Comparison of ENCODE assay signal across 7 cellular contexts in genomic region chr16:19389246-19389645, GRCh38. TPM values are rescaled to one million over a fixed set of nuclear protein-coding genes. Genes with fewer than 3 reads are reported as not detected.
DNase-seq lines count a peak whose midpoint lies in the region; ATAC-seq and TF ChIP-seq lines count a peak whose summit lies in the region.

No MANE protein-coding gene starts in this region.

- peaks cover 4% of the 10 kb centered on the region for H3K36me3 Mint-ChIP-seq in endodermal cell (ENCODE audit: low read depth)

- H3K9me3 ChIP-seq in endodermal cell (ENCODE audit: control insufficient read depth, low read length) (peaks cover 3% of the 10 kb centered on the region), parathyroid adenoma (ENCODE audit: control insufficient read depth, low read length) (no peaks in the 10 kb centered on the region), suprapubic skin (no peaks in the 10 kb centered on the region)

- no peak overlapping the region for H3K4me2 ChIP-seq in parathyroid adenoma (ENCODE audit: low read length)

- H3K27ac ChIP-seq in endodermal cell (ENCODE audit: low read depth, low read length) = no peak overlapping the region
- peak overlapping the region; percentile 15 for H3K27ac ChIP-seq in parathyroid adenoma
- H3K27ac ChIP-seq in suprapubic skin = no peak overlapping the region

- no peaks in the 10 kb centered on the region for H3K36me3 ChIP-seq in endodermal cell (ENCODE audit: control insufficient read depth, insufficient read depth, low read length)
- H3K36me3 ChIP-seq in parathyroid adenoma (ENCODE audit: control insufficient read depth, insufficient read depth, low read length) = no peaks in the 10 kb centered on the region
- H3K36me3 ChIP-seq in suprapubic skin = no peaks in the 10 kb centered on the region

- peak overlapping the region; percentile 79 for H2AFZ ChIP-seq in parathyroid adenoma

- peaks cover 7% of the 10 kb centered on the region for H3K4me1 Mint-ChIP-seq in endodermal cell

- no peaks in the 10 kb centered on the region for H3K27me3 Mint-ChIP-seq in endodermal cell (ENCODE audit: insufficient read depth)

- no peak overlapping the region for H3K4me3 Mint-ChIP-seq in endodermal cell

- H3K27ac Mint-ChIP-seq in endodermal cell = no peak overlapping the region

- 37 to 39% methylated on average over 5 of the region's 5 CpGs for WGBS in endodermal cell (ENCODE audit: insufficient coverage in 1 of 2, insufficient read length in 1 of 2), 2 experiments
- WGBS in suprapubic skin = 18% methylated on average over 5 of the region's 5 CpGs

- no peak for ATAC-seq in GM18868 (IDR thresholded peaks at IDR 0.05; ENCODE audit: unreplicated experiment)

- H3K4me1 ChIP-seq in endodermal cell (ENCODE audit: control insufficient read depth, insufficient read depth, low read length) (peaks cover 5% of the 10 kb centered on the region), parathyroid adenoma (peaks cover 18% of the 10 kb centered on the region), suprapubic skin (peaks cover 10% of the 10 kb centered on the region)

- H3K9ac ChIP-seq in endodermal cell (ENCODE audit: extremely low read depth, low read length, poor library complexity, severe bottlenecking) (no peak overlapping the region), parathyroid adenoma (no peak overlapping the region)

- H3K4me3 ChIP-seq in GM12865 (ENCODE audit: low read depth, low read length) (no peak overlapping the region), endodermal cell (ENCODE audit: low read length) (no peak overlapping the region), parathyroid adenoma (ENCODE audit: low read depth, low read length) (no peak overlapping the region), suprapubic skin (no peak overlapping the region)

- peaks cover 29% of the 10 kb centered on the region for H3K9me3 Mint-ChIP-seq in endodermal cell

- no peaks in the 10 kb centered on the region for H3K27me3 ChIP-seq in endodermal cell (ENCODE audit: control insufficient read depth, insufficient read depth, low read length, poor library complexity, severe bottlenecking)
- H3K27me3 ChIP-seq in parathyroid adenoma (ENCODE audit: control insufficient read depth, insufficient read depth, low read length) = no peaks in the 10 kb centered on the region
- H3K27me3 ChIP-seq in suprapubic skin = peaks cover 18% of the 10 kb centered on the region

- TF ChIP-seq CTCF in GM12865 (IDR thresholded peaks at IDR 0.05; ENCODE audit: insufficient read depth, low read depth, low read length, missing control alignments) (peak; percentile 42), endodermal cell (conservative IDR thresholded peaks at IDR 0.05) (peak; percentile 84), parathyroid adenoma (IDR thresholded peaks at IDR 0.05) (peak; percentile 68), suprapubic skin (IDR thresholded peaks at IDR 0.05) (peak in 1 of 2 donors; percentile 27)

- peak; percentile 53 for DNase-seq in GM12865 (ENCODE audit: low read depth)
- peak; percentile 46 to 65 for DNase-seq in NCI-H1930 (lab: John Stamatoyannopoulos, UW)
- peak; percentile 15 to 53 for DNase-seq in activated CD4-positive, alpha-beta T cell treated with anti-CD3 and anti-CD28 coated beads for 24 hours (ENCODE audit: low read depth in 2 of 2)
- peak; percentile 89 for DNase-seq in endodermal cell
- no peak for DNase-seq in suprapubic skin (ENCODE audit: low spot score in 2 of 2)

- H3K79me2 ChIP-seq in parathyroid adenoma = no peaks in the 10 kb centered on the region

- no peak for TF ChIP-seq POLR2A in suprapubic skin (IDR thresholded peaks at IDR 0.05)

- no peak for TF ChIP-seq EP300 in suprapubic skin (IDR thresholded peaks at IDR 0.05)

RNA-seq across cellular contexts. Expression of gene TMC5, which starts 28.4 kb away (rescaled TPM):
- 1 to 10 TPM; 1.3 to 2.2 TPM for total RNA-seq in endodermal cell
- 0.68 TPM for polyA plus RNA-seq in endodermal cell (2013, experiment 1 of 2)
- polyA plus RNA-seq in endodermal cell (2013, experiment 2 of 2) = 0.66 TPM
- 1 to 10 TPM; 1.1 to 2.0 (median 1.7) TPM for total RNA-seq in suprapubic skin

Comparison
In these comparisons a context has a peak if more than half of its experiments do, and no peak if none do; other contexts are left out.
1. DNase-seq: peak in GM12865 (single experiment), NCI-H1930 (2 of 2), activated CD4-positive, alpha-beta T cell treated with anti-CD3 and anti-CD28 coated beads for 24 hours (2 of 2) and endodermal cell (single experiment); none in suprapubic skin (0 of 2).